1 cellular context compared by ENCODE assay signal in the genomic region with DNA sequence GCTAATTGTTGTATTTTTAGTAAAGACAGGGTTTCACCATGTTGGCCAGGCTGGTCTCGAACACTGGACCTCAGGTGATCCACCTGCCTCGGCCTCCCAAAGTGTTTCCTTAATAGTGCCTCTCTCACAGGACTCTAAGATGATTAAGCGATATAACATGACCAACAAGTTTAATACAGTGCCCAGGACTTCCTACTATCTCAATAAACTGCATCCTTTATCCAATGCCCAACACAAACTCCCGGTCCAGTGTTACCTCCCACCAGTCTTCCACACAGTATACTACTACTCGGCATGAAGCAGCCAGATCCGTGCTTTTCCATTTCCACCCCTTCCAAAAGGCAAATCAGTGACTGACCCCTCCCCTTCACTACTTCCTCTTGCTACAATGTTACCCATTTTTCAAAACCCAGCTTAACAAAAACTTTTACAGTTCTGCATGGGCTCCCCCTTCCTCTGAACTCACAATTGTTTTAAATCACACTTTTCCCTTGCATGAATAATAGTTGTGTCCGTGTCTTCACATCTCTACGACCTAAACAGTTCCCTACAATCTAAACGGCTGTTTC.
TF ChIP-seq lines count a peak whose summit lies in the region.

No MANE protein-coding gene starts in this region.

TF ChIP-seq in A549, 52 proteins besides CTCF, POLR2A, EP300 and RAD21:
- TF ChIP-seq TP53 (CRISPR knock-in tag; IDR thresholded peaks at IDR 0.05): no peak
- no peak for TF ChIP-seq EHF (CRISPR knock-in tag; IDR thresholded peaks at IDR 0.05)
- TF ChIP-seq HOXA7 (CRISPR knock-in tag; IDR thresholded peaks at IDR 0.05): 0 out of 2 replicates have a peak, but pooled peaks have one; percentile 45
